ENCODE assay signal across 12 cellular contexts in genomic region chr15:63054281-63054683, GRCh38. TPM values are rescaled to one million over a fixed set of nuclear protein-coding genes. Genes with fewer than 3 reads are reported as not detected.
A peak's percentile ranks its signal among the peaks of the same experiment; 100 is the strongest.
DNase-seq lines count a peak whose midpoint lies in the region; ATAC-seq, FAIRE-seq and TF ChIP-seq lines count a peak whose summit lies in the region.
"Had no signal": no experiment of that assay in that cellular context is flagged by ENCODE, and none has a peak within 500 bp of the region (broad histone marks: within the 10 kb centered on the region; RNA-seq: fewer than 3 reads in every experiment).

No MANE protein-coding gene starts in this region.

- peaks cover 7% of the 10 kb centered on the region for H3K4me1 Mint-ChIP-seq in CD8-positive, alpha-beta T cell (ENCODE audit: low read depth)

- in situ Hi-C loops in K562 (cut with MboI): no loop called here
- in situ Hi-C loops in gastrocnemius medialis (cut with MboI; ENCODE audit: low sequenced_read_pairs in 4 of 4): loop anchor here in 1 of 4 donors (5.0 kb wide), 1 partner anchor 33 kb away; no protein-coding TSS in a partner anchor

- H3K4me3 Mint-ChIP-seq in CD8-positive, alpha-beta T cell: no peak overlapping the region
- H3K4me3 Mint-ChIP-seq: activated CD4-positive, alpha-beta T cell treated with anti-CD3 and anti-CD28 coated beads, Interleukin-2, amount 10 ng/mL, durations not matched to agents 7 days and 5 days; activated naive CD8-positive, alpha-beta T cell; natural killer cell had no signal

- FAIRE-seq in K562 (lab: Jason Lieb, UNC): no peak
- FAIRE-seq in GM19239 (lab: Jason Lieb, UNC): no peak

- TF ChIP-seq POLR2A in K562 (conservative IDR thresholded peaks at IDR 0.05) (no peak), gastrocnemius medialis (IDR thresholded peaks at IDR 0.05) (no peak)

- TF ChIP-seq CTCF in K562 (IDR thresholded peaks at IDR 0.05 in 2 of 3, conservative IDR thresholded peaks at IDR 0.05 in 1 of 3; ENCODE audit: insufficient read depth in 2 of 3, low read depth in 1 of 3, low read length in 3 of 3) (no peak), gastrocnemius medialis (IDR thresholded peaks at IDR 0.05 in 4 of 5, conservative IDR thresholded peaks at IDR 0.05 in 1 of 5) (no peak)
- TF ChIP-seq CTCF in CD8-positive, alpha-beta T cell (IDR thresholded peaks at IDR 0.05): no peak

- no peak for ATAC-seq in K562
- no peak for ATAC-seq in gastrocnemius medialis
- no peak for ATAC-seq in CD8-positive, alpha-beta T cell
- no peak for ATAC-seq in GM19035 (IDR thresholded peaks at IDR 0.05; ENCODE audit: unreplicated experiment)
- ATAC-seq: natural killer cell had no signal

- DNase-seq in ELF-1 (ENCODE audit: low read depth, low spot score) (peak; percentile 36), K562 (ENCODE audit: extremely low read depth in 1 of 4, low spot score in 3 of 4) (no peak), gastrocnemius medialis (no peak), head of caudate nucleus (no peak), GM19239 (ENCODE audit: insufficient read length, low spot score) (no peak)
- no peak for DNase-seq in CD8-positive, alpha-beta T cell
- DNase-seq: activated CD4-positive, alpha-beta T cell treated with anti-CD3 and anti-CD28 coated beads, Interleukin-2, amount 10 ng/mL, durations not matched to agents 7 days and 5 days; natural killer cell; NCI-H226 had no signal

- WGBS in K562 (ENCODE audit: insufficient coverage, low coverage, missing lambda C conversion rate): 67% methylated on average over 4 of the region's 4 CpGs

- H3K4me1 ChIP-seq in K562 (replicated peaks in 1 of 2; ENCODE audit: control insufficient read depth in 2 of 2, insufficient read depth in 2 of 2, low read length in 2 of 2) (peaks cover 21 to 58% of the 10 kb centered on the region in 2 experiments), gastrocnemius medialis (peaks cover 49 to 64% of the 10 kb centered on the region in 2 donors)
- H3K4me1 ChIP-seq in CD8-positive, alpha-beta T cell (ENCODE audit: insufficient read depth, low read length): peaks cover 4% of the 10 kb centered on the region

- intact Hi-C loops in K562 (cut with micrococcal nuclease) (no loop called here), gastrocnemius medialis (cut with DNase I; ENCODE audit: low total_unique reads) (no loop called here), head of caudate nucleus (cut with DNase I) (no loop called here)
- intact Hi-C loops in CD8-positive, alpha-beta T cell (cut with DNase I, micrococcal nuclease): no loop called here

- H3K27me3 Mint-ChIP-seq in CD8-positive, alpha-beta T cell (ENCODE audit: low read depth): no peaks in the 10 kb centered on the region
- H3K27me3 Mint-ChIP-seq: activated naive CD8-positive, alpha-beta T cell had no signal

- H3K27ac ChIP-seq in K562 (ENCODE audit: extremely low read depth, low read depth, low read length) (peak overlapping the region; percentile 22; the same call in 1 of the 3 replicates), layer of hippocampus (ENCODE audit: low read depth, low read length) (peak overlapping the region; percentile 3), gastrocnemius medialis (peak overlapping the region; percentile 86 to 96 (median 91))
- H3K27ac ChIP-seq in CD8-positive, alpha-beta T cell (ENCODE audit: low read depth, low read length): no peak overlapping the region

- no TSS peak for BruUV-seq in K562 (replicated peaks; lab: Mats Ljungman, UMichigan)

- CTCF ChIA-PET in K562 (lab: Yijun Ruan, JAX; ENCODE audit: low intra/inter-chr PET ratio): no interaction called here
- CTCF ChIA-PET in CD8-positive, alpha-beta T cell (lab: Charles Lee): interaction anchor here (1.6 to 1.7 kb wide), 2 partner anchors 36 to 39 kb away, joined by 3 to 6 read pairs; no protein-coding TSS in a partner anchor

- no peaks in the 10 kb centered on the region for H3K9me1 ChIP-seq in K562 (ENCODE audit: control insufficient read depth, insufficient read depth, low read length)

- H3K27me3 ChIP-seq in K562 (ENCODE audit: control insufficient read depth in 2 of 2, insufficient read depth in 2 of 2, low read length in 2 of 2) (no peaks in the 10 kb centered on the region), layer of hippocampus (ENCODE audit: control insufficient read depth, insufficient read depth, low read length) (no peaks in the 10 kb centered on the region), gastrocnemius medialis (no peaks in the 10 kb centered on the region)
- no peaks in the 10 kb centered on the region for H3K27me3 ChIP-seq in CD8-positive, alpha-beta T cell (ENCODE audit: insufficient read depth, low read length)

- peaks cover 63% of the 10 kb centered on the region for H3K79me2 ChIP-seq in K562 (ENCODE audit: control insufficient read depth, insufficient read depth, low read length)

- no peak overlapping the region for H2AFZ ChIP-seq in K562 (ENCODE audit: low read depth, low read length)

- H3K9me3 Mint-ChIP-seq in CD8-positive, alpha-beta T cell: no peaks in the 10 kb centered on the region
- H3K9me3 Mint-ChIP-seq: activated CD4-positive, alpha-beta T cell treated with anti-CD3 and anti-CD28 coated beads, Interleukin-2, amount 10 ng/mL, durations not matched to agents 7 days and 5 days; natural killer cell had no signal

- no peak overlapping the region for H3K4me3 ChIP-seq in K562
- peak overlapping the region in 3 of 4 donors; percentile 13 to 17 (median 14) for H3K4me3 ChIP-seq in gastrocnemius medialis
- H3K4me3 ChIP-seq in CD8-positive, alpha-beta T cell (ENCODE audit: low read depth, low read length): no peak overlapping the region

- TF ChIP-seq EP300 in K562 (IDR thresholded peaks at IDR 0.05; ENCODE audit: low read length): no peak

- H3K9ac ChIP-seq in K562 (ENCODE audit: insufficient read depth in 1 of 2, low read depth in 2 of 2, low read length in 2 of 2): peak overlapping the region in 1 of 2 experiments; percentile 29; a peak in 3 of 4 replicates

- H3K36me3 Mint-ChIP-seq in CD8-positive, alpha-beta T cell: peaks cover 22% of the 10 kb centered on the region
- H3K36me3 Mint-ChIP-seq: natural killer cell had no signal

- H3K9me3 ChIP-seq in K562 (replicated peaks; ENCODE audit: control insufficient read depth, insufficient read depth, low read depth, low read length) (no peaks in the 10 kb centered on the region), gastrocnemius medialis (no peaks in the 10 kb centered on the region)
- H3K9me3 ChIP-seq in CD8-positive, alpha-beta T cell (ENCODE audit: low read length): no peaks in the 10 kb centered on the region

- H4K20me1 ChIP-seq in K562 (replicated peaks; ENCODE audit: control insufficient read depth, insufficient read depth, low read length): no peaks in the 10 kb centered on the region

- H3K27ac Mint-ChIP-seq in CD8-positive, alpha-beta T cell: no peak overlapping the region
- H3K27ac Mint-ChIP-seq: activated CD4-positive, alpha-beta T cell treated with anti-CD3 and anti-CD28 coated beads, Interleukin-2, amount 10 ng/mL, durations not matched to agents 7 days and 5 days; natural killer cell had no signal

- H3K36me3 ChIP-seq in K562 (ENCODE audit: control insufficient read depth, insufficient read depth, low read length) (peaks cover 18% of the 10 kb centered on the region), gastrocnemius medialis (peaks cover 0 to 22% of the 10 kb centered on the region in 2 donors)
- no peaks in the 10 kb centered on the region for H3K36me3 ChIP-seq in CD8-positive, alpha-beta T cell (ENCODE audit: insufficient read depth, low read length)

- POLR2A ChIA-PET in K562 (lab: Yijun Ruan, JAX): interaction anchor here (1.0 to 2.6 kb wide), 4 partner anchors 9 to 77 kb away, joined by 3 to 8 read pairs (median 4); no protein-coding TSS in a partner anchor
- POLR2A ChIA-PET in CD8-positive, alpha-beta T cell (lab: Charles Lee): no interaction called here

- no peak for TF ChIP-seq RAD21 in K562 (CRISPR knock-in tag; conservative IDR thresholded peaks at IDR 0.05 in 1 of 2, IDR thresholded peaks at IDR 0.05 in 1 of 2)

- H3K4me2 ChIP-seq in K562 (ENCODE audit: insufficient read depth, low read length): peak overlapping the region; percentile 26; the same call in 1 of the 2 replicates

TF ChIP-seq in K562, 482 proteins besides CTCF, POLR2A, EP300 and RAD21 (continues in another document):
- no peak for TF ChIP-seq ZNF347 (CRISPR knock-in tag; IDR thresholded peaks at IDR 0.05; ENCODE audit: low read depth)

RNA-seq across cellular contexts. Expression of gene TPM1, which starts 11.7 kb away (rescaled TPM):
- 40.0 and 70.8 TPM in 2 replicates for total RNA-seq in K562 (2011; cell fraction: chromatin; rRNA removed; ENCODE audit: low replicate concordance)
- 25.8 and 35.0 TPM in 2 replicates for total RNA-seq in K562 (2011; cell fraction: nucleolus; rRNA removed)
- total RNA-seq in K562 (2011; cell fraction: nucleoplasm; rRNA removed): 50.5 and 78.6 TPM in 2 replicates
- total RNA-seq in K562 (2014; rRNA removed) (49.9 and 52.9 TPM in 2 replicates), K562 (2014; rRNA removed; fragmentation: Illumina TruSeq; extraction: Trizol) (49.2 and 51.0 TPM in 2 replicates), K562 (2015; rRNA removed; fragmentation: Illumina TruSeq; extraction: Trizol) (42.0 and 43.1 TPM in 2 replicates), K562 (2021) (37.2 and 38.5 TPM in 2 replicates), gastrocnemius medialis (1,000 to 10,000 TPM in 1 of 4 donors, 100 to 1,000 TPM in 3; 656 to 1,383 (median 909) TPM)
- polyA plus RNA-seq in K562 (2011; rRNA removed) (36.0 and 42.1 TPM in 2 replicates), K562 (2014; fragmentation: Illumina TruSeq; extraction: Trizol) (40.0 and 49.5 TPM in 2 replicates), K562 (2014; fragmentation: Nextera tagmentation; extraction: Ambion mirVana) (10 to 100 TPM in 1 of 2 experiments, 1 to 10 TPM in 1; 8.1 to 11.1 TPM), K562 (2014; rRNA removed) (53.9 and 54.5 TPM in 2 replicates)
- 14.9 and 22.5 TPM in 2 replicates for polyA plus RNA-seq in K562 (2011; cell fraction: cytosol; rRNA removed)
- 33.8 and 50.9 TPM in 2 replicates for polyA plus RNA-seq in K562 (2011; cell fraction: nucleus; rRNA removed)
- 46.9 and 77.8 TPM in 2 replicates for polyA plus RNA-seq in K562 (2012)
- 28.7 and 39.2 TPM in 2 replicates for polyA minus RNA-seq in K562 (2011; rRNA and poly(A)+ RNA removed)
- 12.6 and 14.0 TPM in 2 replicates for polyA minus RNA-seq in K562 (2011; cell fraction: cytosol; rRNA and poly(A)+ RNA removed)
- polyA minus RNA-seq in K562 (2011; cell fraction: nucleus; rRNA and poly(A)+ RNA removed): 23.7 and 44.0 TPM in 2 replicates
- total RNA-seq in CD8-positive, alpha-beta T cell: 1 to 10 TPM; 8.6 to 9.4 TPM

Comparison
In these comparisons a context has a peak if more than half of its experiments do, and no peak if none do; other contexts are left out.
1. H3K4me3 ChIP-seq: peak in gastrocnemius medialis (3 of 4); none in K562 (single experiment) and CD8-positive, alpha-beta T cell (single experiment).
2. RNA of gene TPM1, which starts 11.7 kb away (total RNA-seq): 656 to 1,383 TPM in gastrocnemius medialis; 25.8 to 78.6 TPM in K562 and 8.6 to 9.4 TPM in CD8-positive, alpha-beta T cell; every median in the first group is over 4 times any median in the second.